In the genomic region with DNA sequence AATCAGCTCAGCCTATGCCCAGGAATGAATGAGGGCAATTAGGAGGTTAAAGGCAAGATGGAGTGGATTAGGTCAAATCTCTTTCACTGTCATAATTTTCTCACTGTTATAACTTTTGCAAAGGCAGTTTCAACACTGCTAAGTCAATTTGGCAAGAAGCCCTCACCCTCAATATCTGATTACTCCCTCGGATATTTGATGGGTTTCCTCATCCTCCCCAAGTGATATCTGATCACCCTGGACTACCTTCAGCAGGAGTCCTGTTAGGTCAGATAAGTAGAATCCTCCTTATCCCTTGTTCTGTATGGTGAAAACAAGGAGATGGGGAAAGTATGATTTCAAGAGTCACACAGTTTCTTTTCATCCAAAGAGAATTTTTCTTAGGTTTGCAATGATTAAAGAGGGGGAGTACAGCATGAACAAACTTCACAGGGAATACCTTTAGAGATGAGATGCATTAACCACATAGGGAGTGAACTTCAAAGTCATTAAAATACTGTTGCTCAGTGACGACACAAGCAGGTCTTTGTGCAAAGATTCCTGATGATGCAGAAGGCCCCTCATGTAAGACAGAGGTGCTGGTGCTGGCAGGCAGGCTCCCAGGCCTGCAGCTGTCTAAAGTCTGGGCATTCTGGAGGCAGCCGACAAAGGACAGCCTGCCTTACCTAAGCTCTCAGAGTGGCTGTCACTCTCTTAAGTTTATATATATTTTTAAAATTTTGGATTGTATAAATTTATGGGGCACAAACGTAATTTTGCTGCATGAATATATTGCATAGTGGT, we compare ENCODE assay signal across 27 cellular contexts.
"Had no signal": no experiment of that assay in that cellular context is flagged by ENCODE, and none has a peak within 500 bp of the region (broad histone marks: within the 10 kb centered on the region; RNA-seq: fewer than 3 reads in every experiment).

No MANE protein-coding gene starts in this region.

- H3K4me1 Mint-ChIP-seq: activated CD4-positive, alpha-beta T cell treated with anti-CD3 and anti-CD28 coated beads for 36 hours; activated CD8-positive, alpha-beta memory T cell treated with anti-CD3 and anti-CD28 coated beads, Interleukin-2, amount 10 ng/mL, durations not matched to agents 7 days and 5 days; activated naive CD4-positive, alpha-beta T cell treated with anti-CD3 and anti-CD28 coated beads, Interleukin-2, amount 50 U/mL, for 24 hours; activated naive CD8-positive, alpha-beta T cell treated with anti-CD3 and anti-CD28 coated beads, Interleukin-2, amount 50 U/mL, for 24 hours; immature natural killer cell; naive thymus-derived CD4-positive, alpha-beta T cell; stimulated activated naive B cell treated with anti-CD40 and anti-IgM and Interleukin-4, amounts not matched to agents 10 μg/mL and 1 μg/mL and 100 μg/mL, for 72 hours had no signal

- H3K36me3 ChIP-seq: colonic mucosa, lower lobe of right lung, right atrium auricular region, suprapubic skin, tibial nerve, uterus had no signal

- H3K27ac ChIP-seq: body of pancreas, colonic mucosa, lower lobe of right lung, right atrium auricular region, suprapubic skin, tibial nerve, uterus had no signal

- H3K36me3 Mint-ChIP-seq: activated CD8-positive, alpha-beta memory T cell treated with anti-CD3 and anti-CD28 coated beads, Interleukin-2, amount 10 ng/mL, durations not matched to agents 7 days and 5 days; activated naive CD4-positive, alpha-beta T cell treated with anti-CD3 and anti-CD28 coated beads, Interleukin-2, amount 50 U/mL, for 24 hours; immature natural killer cell; naive thymus-derived CD4-positive, alpha-beta T cell; stimulated activated naive B cell treated with anti-CD40 and anti-IgM and Interleukin-4, amounts not matched to agents 10 μg/mL and 1 μg/mL and 100 μg/mL, for 72 hours had no signal

- ATAC-seq: activated CD4-positive, alpha-beta T cell treated with anti-CD3 and anti-CD28 coated beads for 36 hours; activated CD8-positive, alpha-beta memory T cell treated with anti-CD3 and anti-CD28 coated beads, Interleukin-2, amount 10 ng/mL, durations not matched to agents 7 days and 5 days; activated CD8-positive, alpha-beta T cell treated with anti-CD3 and anti-CD28 coated beads, Interleukin-2, amount 10 ng/mL, durations not matched to agents 7 days and 5 days; activated naive CD8-positive, alpha-beta T cell treated with anti-CD3 and anti-CD28 coated beads, Interleukin-2, amount 50 U/mL, for 24 hours; body of pancreas; left lobe of liver; lower lobe of right lung; naive thymus-derived CD4-positive, alpha-beta T cell; stimulated activated naive B cell treated with anti-CD40 and anti-IgM and Interleukin-4, amounts not matched to agents 10 μg/mL and 1 μg/mL and 100 μg/mL, for 72 hours had no signal

- H3K9me3 ChIP-seq: body of pancreas, colonic mucosa, lower lobe of right lung, right atrium auricular region, suprapubic skin, tibial nerve, uterus had no signal

- H3K4me3 ChIP-seq: body of pancreas, colonic mucosa, lower lobe of right lung, right atrium auricular region, suprapubic skin, tibial nerve, uterus had no signal

- H3K27me3 Mint-ChIP-seq: activated CD4-positive, alpha-beta T cell treated with anti-CD3 and anti-CD28 coated beads for 36 hours; activated CD8-positive, alpha-beta memory T cell treated with anti-CD3 and anti-CD28 coated beads, Interleukin-2, amount 10 ng/mL, durations not matched to agents 7 days and 5 days; activated naive CD4-positive, alpha-beta T cell treated with anti-CD3 and anti-CD28 coated beads, Interleukin-2, amount 50 U/mL, for 24 hours; activated naive CD8-positive, alpha-beta T cell treated with anti-CD3 and anti-CD28 coated beads, Interleukin-2, amount 50 U/mL, for 24 hours; naive thymus-derived CD4-positive, alpha-beta T cell; stimulated activated naive B cell treated with anti-CD40 and anti-IgM and Interleukin-4, amounts not matched to agents 10 μg/mL and 1 μg/mL and 100 μg/mL, for 72 hours had no signal

- H3K4me3 Mint-ChIP-seq: activated CD4-positive, alpha-beta T cell treated with anti-CD3 and anti-CD28 coated beads for 36 hours; activated CD8-positive, alpha-beta memory T cell treated with anti-CD3 and anti-CD28 coated beads, Interleukin-2, amount 10 ng/mL, durations not matched to agents 7 days and 5 days; activated CD8-positive, alpha-beta T cell treated with anti-CD3 and anti-CD28 coated beads, Interleukin-2, amount 10 ng/mL, durations not matched to agents 7 days and 5 days; activated naive CD4-positive, alpha-beta T cell treated with anti-CD3 and anti-CD28 coated beads, Interleukin-2, amount 50 U/mL, for 24 hours; activated naive CD8-positive, alpha-beta T cell treated with anti-CD3 and anti-CD28 coated beads, Interleukin-2, amount 50 U/mL, for 24 hours; immature natural killer cell; naive thymus-derived CD4-positive, alpha-beta T cell; stimulated activated naive B cell treated with anti-CD40 and anti-IgM and Interleukin-4, amounts not matched to agents 10 μg/mL and 1 μg/mL and 100 μg/mL, for 72 hours had no signal

- H3K4me1 ChIP-seq: colonic mucosa, lower lobe of right lung, right atrium auricular region, suprapubic skin, uterus had no signal

- H3K27me3 ChIP-seq: body of pancreas, colonic mucosa, right atrium auricular region, suprapubic skin, tibial nerve, uterus had no signal

- H3K27ac Mint-ChIP-seq: activated CD4-positive, alpha-beta T cell treated with anti-CD3 and anti-CD28 coated beads for 36 hours; activated CD8-positive, alpha-beta memory T cell treated with anti-CD3 and anti-CD28 coated beads, Interleukin-2, amount 10 ng/mL, durations not matched to agents 7 days and 5 days; activated CD8-positive, alpha-beta T cell treated with anti-CD3 and anti-CD28 coated beads, Interleukin-2, amount 10 ng/mL, durations not matched to agents 7 days and 5 days; activated naive CD4-positive, alpha-beta T cell treated with anti-CD3 and anti-CD28 coated beads, Interleukin-2, amount 50 U/mL, for 24 hours; activated naive CD8-positive, alpha-beta T cell treated with anti-CD3 and anti-CD28 coated beads, Interleukin-2, amount 50 U/mL, for 24 hours; activated T-helper 2 cell treated with anti-CD3 and anti-CD28 coated beads, Interferon-gamma antibody, Interleukin-2, Interleukin-4, amounts not matched to agents 10 μg/mL and 5 μg/mL and 100 μg/mL, durations not matched to agents 14 hours and 24 hours and 36 hours; immature natural killer cell; naive thymus-derived CD4-positive, alpha-beta T cell; stimulated activated naive B cell treated with anti-CD40 and anti-IgM and Interleukin-4, amounts not matched to agents 10 μg/mL and 1 μg/mL and 100 μg/mL, for 72 hours had no signal

- DNase-seq: activated CD4-positive, alpha-beta T cell treated with anti-CD3 and anti-CD28 coated beads for 36 hours; activated CD4-positive, CD25-positive, alpha-beta regulatory T cell; activated CD8-positive, alpha-beta memory T cell treated with anti-CD3 and anti-CD28 coated beads, Interleukin-2, amount 10 ng/mL, durations not matched to agents 7 days and 5 days; activated CD8-positive, alpha-beta T cell treated with anti-CD3 and anti-CD28 coated beads, Interleukin-2, amount 10 ng/mL, durations not matched to agents 7 days and 5 days; activated naive CD8-positive, alpha-beta T cell treated with anti-CD3 and anti-CD28 coated beads, Interleukin-2, amount 50 U/mL, for 24 hours; activated T-cell treated with anti-CD3 and anti-CD28 coated beads, Interleukin-2, amount 50 U/mL, for 48 hours; body of pancreas; cerebellar nuclear complex; colonic mucosa; effector CD8-positive, alpha-beta T cell; erythroblast; head of caudate nucleus; hypothalamus; immature natural killer cell; lower lobe of right lung; naive thymus-derived CD4-positive, alpha-beta T cell; nucleus accumbens; stimulated activated CD4-positive, alpha-beta T cell treated with anti-CD3 and anti-CD28 coated beads, Interleukin-15, amount 100 ng/mL, for 24 hours; stimulated activated CD4-positive, alpha-beta T cell treated with anti-CD3 and anti-CD28 coated beads, Interleukin-2, amount 100 ng/mL, for 24 hours; stimulated activated naive B cell treated with anti-CD40 and anti-IgM and Interleukin-4, amounts not matched to agents 10 μg/mL and 1 μg/mL and 100 μg/mL, for 72 hours; uterus had no signal
